ENCODE assay signal across 16 cellular contexts in genomic region chr10:12191715-12192114, GRCh38. TPM values are rescaled to one million over a fixed set of nuclear protein-coding genes. Genes with fewer than 3 reads are reported as not detected.
DNase-seq lines count a peak whose midpoint lies in the region; ATAC-seq, FAIRE-seq and TF ChIP-seq lines count a peak whose summit lies in the region.
"Had no signal": no experiment of that assay in that cellular context is flagged by ENCODE, and none has a peak within 500 bp of the region (broad histone marks: within the 10 kb centered on the region; RNA-seq: fewer than 3 reads in every experiment).

No MANE protein-coding gene starts in this region.

- no peaks in the 10 kb centered on the region for H3K9me3 Mint-ChIP-seq in activated naive CD8-positive, alpha-beta T cell treated with anti-CD3 and anti-CD28 coated beads, Interleukin-2, amount 10 ng/mL, durations not matched to agents 7 days and 5 days
- no peaks in the 10 kb centered on the region for H3K9me3 Mint-ChIP-seq in mesothelial cell of epicardium
- H3K9me3 Mint-ChIP-seq: T-cell had no signal

- no TSS peak for BruUV-seq in HepG2 (replicated peaks; lab: Mats Ljungman, UMichigan)

- peaks cover 35% of the 10 kb centered on the region for H3K4me1 Mint-ChIP-seq in activated naive CD8-positive, alpha-beta T cell treated with anti-CD3 and anti-CD28 coated beads, Interleukin-2, amount 10 ng/mL, durations not matched to agents 7 days and 5 days
- peaks cover 18% of the 10 kb centered on the region for H3K4me1 Mint-ChIP-seq in mesothelial cell of epicardium

- peak; percentile 32 for DNase-seq in AG10803 (ENCODE audit: low read depth)
- no peak for DNase-seq in GM12891 (ENCODE audit: insufficient read length, low spot score)
- DNase-seq in activated naive CD8-positive, alpha-beta T cell treated with anti-CD3 and anti-CD28 coated beads, Interleukin-2, amount 10 ng/mL, durations not matched to agents 7 days and 5 days = no peak
- DNase-seq in HepG2 (ENCODE audit: low spot score) = peak; percentile 31
- DNase-seq in RKO (ENCODE audit: low spot score) = no peak
- DNase-seq in WERI-Rb-1 = no peak
- DNase-seq in mesothelial cell of epicardium (ENCODE audit: low spot score in 2 of 2, unreplicated experiment in 2 of 2) = no peak
- DNase-seq: activated CD4-positive, alpha-beta T cell treated with anti-CD3 and anti-CD28 coated beads, Interleukin-2, amount 50 U/mL, for 48 hours; anterior cingulate cortex; effector memory CD4-positive, alpha-beta T cell; GDM1; NCI-H1048; NCI-H446 treated with DMSO at 0.1 percent for 48 hours; sigmoid colon; T-cell had no signal

- TF ChIP-seq EP300 in HepG2 (IDR thresholded peaks at IDR 0.05; ENCODE audit: low read depth in 2 of 2, low read length in 2 of 2) (no peak), HepG2 (CRISPR knock-in tag; IDR thresholded peaks at IDR 0.05; ENCODE audit: borderline replicate concordance) (no peak)

- H3K9ac ChIP-seq in HepG2 (ENCODE audit: insufficient read depth, low read depth, low read length) = no peak overlapping the region

- intact Hi-C loops in HepG2 (cut with micrococcal nuclease; ENCODE audit: unreplicated experiment) = no loop called here

- no peak overlapping the region for H3K4me3 Mint-ChIP-seq in activated naive CD8-positive, alpha-beta T cell treated with anti-CD3 and anti-CD28 coated beads, Interleukin-2, amount 10 ng/mL, durations not matched to agents 7 days and 5 days
- H3K4me3 Mint-ChIP-seq in mesothelial cell of epicardium = no peak overlapping the region
- H3K4me3 Mint-ChIP-seq: T-cell had no signal

- no peak for ATAC-seq in activated naive CD8-positive, alpha-beta T cell treated with anti-CD3 and anti-CD28 coated beads, Interleukin-2, amount 10 ng/mL, durations not matched to agents 7 days and 5 days (ENCODE audit: low read depth)
- ATAC-seq in HepG2 = 0 out of 3 replicates have a peak, but pooled peaks have one; percentile 5
- ATAC-seq: Panc1, T-cell had no signal

- H3K27me3 Mint-ChIP-seq in activated naive CD8-positive, alpha-beta T cell treated with anti-CD3 and anti-CD28 coated beads, Interleukin-2, amount 10 ng/mL, durations not matched to agents 7 days and 5 days = no peaks in the 10 kb centered on the region
- no peaks in the 10 kb centered on the region for H3K27me3 Mint-ChIP-seq in mesothelial cell of epicardium (ENCODE audit: low read depth)
- H3K27me3 Mint-ChIP-seq: T-cell had no signal

- peaks cover 16% of the 10 kb centered on the region for H3K36me3 Mint-ChIP-seq in activated naive CD8-positive, alpha-beta T cell treated with anti-CD3 and anti-CD28 coated beads, Interleukin-2, amount 10 ng/mL, durations not matched to agents 7 days and 5 days
- H3K36me3 Mint-ChIP-seq in mesothelial cell of epicardium = peaks cover 10% of the 10 kb centered on the region

- TF ChIP-seq POLR2A in GM12891 (IDR thresholded peaks at IDR 0.05; ENCODE audit: low read depth, low read length) = no peak
- TF ChIP-seq POLR2A in HepG2 (IDR thresholded peaks at IDR 0.05; ENCODE audit: insufficient read depth in 1 of 2, low read depth in 2 of 2, low read length in 2 of 2) = no peak

- TF ChIP-seq RAD21 in HepG2 (CRISPR knock-in tag; IDR thresholded peaks at IDR 0.05) = no peak

- in situ Hi-C loops in HepG2 (cut with HindIII; ENCODE audit: extremely low pct_ligation_motif_present, low pct_unique_long_range_greater_than_20kb) = no loop called here

- H3K4me3 ChIP-seq in AG10803 (ENCODE audit: low read length) (no peak overlapping the region), HepG2 (replicated peaks in 1 of 3; ENCODE audit: insufficient read depth in 1 of 3, low read depth in 2 of 3, low read length in 3 of 3) (no peak overlapping the region), WERI-Rb-1 (ENCODE audit: low read depth, low read length) (no peak overlapping the region)
- H3K4me3 ChIP-seq: sigmoid colon had no signal

- peaks cover 0 to 4% of the 10 kb centered on the region in 2 experiments; a peak in 1 of 5 replicates for H3K36me3 ChIP-seq in HepG2 (replicated peaks in 1 of 2; ENCODE audit: control insufficient read depth in 1 of 2, insufficient read depth in 2 of 2, low read length in 2 of 2)
- no peaks in the 10 kb centered on the region for H3K36me3 ChIP-seq in WERI-Rb-1

- peak overlapping the region; percentile 60 for H3K4me2 ChIP-seq in HepG2 (ENCODE audit: low read depth, low read length)

- no peak overlapping the region for H2AFZ ChIP-seq in HepG2 (ENCODE audit: low read length)

- POLR2A ChIA-PET in activated naive CD8-positive, alpha-beta T cell treated with anti-CD3 and anti-CD28 coated beads, Interleukin-2, amount 10 ng/mL, durations not matched to agents 7 days and 5 days (lab: Charles Lee) = no interaction called here
- POLR2A ChIA-PET in HepG2 (lab: Yijun Ruan, JAX) = no interaction called here

- H3K27me3 ChIP-seq in HepG2 (ENCODE audit: control insufficient read depth in 1 of 2, insufficient read depth in 2 of 2, low read length in 2 of 2) = no peaks in the 10 kb centered on the region; a peak in 1 of 5 replicates
- H3K27me3 ChIP-seq in WERI-Rb-1 (ENCODE audit: insufficient read depth, low read depth, severe bottlenecking) = no peaks in the 10 kb centered on the region
- H3K27me3 ChIP-seq: sigmoid colon had no signal

- no peak for FAIRE-seq in GM12891 (lab: Jason Lieb, UNC)
- FAIRE-seq in HepG2 (lab: Jason Lieb, UNC) = peak; percentile 23

- H3K27ac Mint-ChIP-seq in activated naive CD8-positive, alpha-beta T cell treated with anti-CD3 and anti-CD28 coated beads, Interleukin-2, amount 10 ng/mL, durations not matched to agents 7 days and 5 days = peak overlapping the region; percentile 13
- H3K27ac Mint-ChIP-seq in mesothelial cell of epicardium = no peak overlapping the region

- peaks cover 44% of the 10 kb centered on the region for H3K4me1 ChIP-seq in HepG2 (ENCODE audit: insufficient read depth, low read length)

- TF ChIP-seq CTCF in AG10803 (conservative IDR thresholded peaks at IDR 0.05; ENCODE audit: low read length) (no peak), HepG2 (CRISPR knock-in tag; IDR thresholded peaks at IDR 0.05) (no peak), WERI-Rb-1 (IDR thresholded peaks at IDR 0.05; ENCODE audit: low read depth, low read length) (no peak), mesothelial cell of epicardium (IDR thresholded peaks at IDR 0.05; ENCODE audit: unreplicated experiment) (no peak)

- H3K79me2 ChIP-seq in HepG2 (ENCODE audit: insufficient read depth, low read length) = peaks cover 62% of the 10 kb centered on the region

- CTCF ChIA-PET in HepG2 (lab: Yijun Ruan, JAX; ENCODE audit: low intra/inter-chr PET ratio, low total read pairs) = interaction anchor here (0.5 kb wide), 1 partner anchor 23 kb away, joined by 3 read pairs; no protein-coding TSS in a partner anchor

- 4% methylated on average over 3 of the region's 3 CpGs for WGBS in HepG2 (ENCODE audit: low lambda C conversion rate)

- H4K20me1 ChIP-seq in HepG2 (ENCODE audit: insufficient read depth, low read length) = no peaks in the 10 kb centered on the region

- H3K27ac ChIP-seq in HepG2 (ENCODE audit: extremely low read length, insufficient read depth, low read length) (peak overlapping the region; percentile 31), WERI-Rb-1 (no peak overlapping the region)
- H3K27ac ChIP-seq: sigmoid colon had no signal

- no peaks in the 10 kb centered on the region for H3K9me3 ChIP-seq in HepG2 (ENCODE audit: low read length)
- H3K9me3 ChIP-seq in WERI-Rb-1 (ENCODE audit: severe bottlenecking) = no peaks in the 10 kb centered on the region
- H3K9me3 ChIP-seq: sigmoid colon had no signal

RNA-seq across cellular contexts. Expression of gene NUDT5, which starts 4.0 kb away (rescaled TPM):
- 113 TPM for polyA plus RNA-seq in GM12891 (2012; ENCODE audit: low read depth, missing spikeins)
- total RNA-seq in activated naive CD8-positive, alpha-beta T cell treated with anti-CD3 and anti-CD28 coated beads, Interleukin-2, amount 10 ng/mL, durations not matched to agents 7 days and 5 days = 10 to 100 TPM; 71.4 to 74.8 TPM
- 134 and 179 TPM in 2 replicates for total RNA-seq in HepG2 (2016; rRNA removed; fragmentation: Illumina TruSeq; extraction: Trizol)
- total RNA-seq in HepG2 (2016; cell fraction: cytosol; rRNA removed; fragmentation: Illumina TruSeq; extraction: Trizol; ENCODE audit: low read depth) = 34.5 and 35.9 TPM in 2 replicates
- 133 and 191 TPM in 2 replicates for total RNA-seq in HepG2 (2016; cell fraction: insoluble cytoplasmic fraction; rRNA removed; fragmentation: Illumina TruSeq; extraction: Trizol)
- 49.9 and 52.8 TPM in 2 replicates for total RNA-seq in HepG2 (2016; cell fraction: membrane; rRNA removed; fragmentation: Illumina TruSeq; extraction: Trizol)
- 52.7 and 53.0 TPM in 2 replicates for total RNA-seq in HepG2 (2016; cell fraction: nucleus; rRNA removed; fragmentation: Illumina TruSeq; extraction: Trizol)
- 57.3 and 79.6 TPM in 2 replicates for polyA plus RNA-seq in HepG2 (2011; rRNA removed)
- polyA plus RNA-seq in HepG2 (2011; cell fraction: cytosol; rRNA removed) = 58.1 and 63.2 TPM in 2 replicates
- 25.6 and 26.7 TPM in 2 replicates for polyA plus RNA-seq in HepG2 (2011; cell fraction: nucleus; rRNA removed)
- polyA plus RNA-seq in HepG2 (2012) = 60.3 and 67.3 TPM in 2 replicates
- 44.5 and 46.9 TPM in 2 replicates for polyA plus RNA-seq in HepG2 (2016; cell fraction: cytosol; fragmentation: Illumina TruSeq; extraction: Trizol; ENCODE audit: low read depth)
- 208 and 231 TPM in 2 replicates for polyA plus RNA-seq in HepG2 (2016; cell fraction: insoluble cytoplasmic fraction; fragmentation: Illumina TruSeq; extraction: Trizol; ENCODE audit: low read depth)
- 41.0 and 45.0 TPM in 2 replicates for polyA plus RNA-seq in HepG2 (2016; cell fraction: membrane; fragmentation: Illumina TruSeq; extraction: Trizol; ENCODE audit: low read depth)
- polyA plus RNA-seq in HepG2 (2016; cell fraction: nucleus; fragmentation: Illumina TruSeq; extraction: Trizol; ENCODE audit: insufficient read depth, low read depth) = 70.5 and 93.1 TPM in 2 replicates
- 23.1 and 74.3 TPM in 2 replicates for polyA minus RNA-seq in HepG2 (2011; rRNA and poly(A)+ RNA removed; ENCODE audit: low replicate concordance)
- 18.8 and 23.8 TPM in 2 replicates for polyA minus RNA-seq in HepG2 (2011; cell fraction: cytosol; rRNA and poly(A)+ RNA removed)
- polyA minus RNA-seq in HepG2 (2011; cell fraction: nucleus; rRNA and poly(A)+ RNA removed) = 40.0 and 45.8 TPM in 2 replicates
- 51.0 to 58.6 TPM (median 54.1 TPM) in 3 replicates for total RNA-seq in mesothelial cell of epicardium

RNA-seq across cellular contexts. Expression of gene CDC123, which starts 4.3 kb away (rescaled TPM):
- polyA plus RNA-seq in GM12891 (2012; ENCODE audit: low read depth, missing spikeins) = 105 TPM
- 10 to 100 TPM; 56.7 to 69.2 TPM for total RNA-seq in activated naive CD8-positive, alpha-beta T cell treated with anti-CD3 and anti-CD28 coated beads, Interleukin-2, amount 10 ng/mL, durations not matched to agents 7 days and 5 days
- total RNA-seq in HepG2 (2016; rRNA removed; fragmentation: Illumina TruSeq; extraction: Trizol) (153 and 217 TPM in 2 replicates), mesothelial cell of epicardium (60.2 to 65.7 TPM (median 60.8 TPM) in 3 replicates)
- total RNA-seq in HepG2 (2016; cell fraction: cytosol; rRNA removed; fragmentation: Illumina TruSeq; extraction: Trizol; ENCODE audit: low read depth) = 38.0 and 41.2 TPM in 2 replicates
- 146 and 228 TPM in 2 replicates for total RNA-seq in HepG2 (2016; cell fraction: insoluble cytoplasmic fraction; rRNA removed; fragmentation: Illumina TruSeq; extraction: Trizol)
- 44.1 and 50.3 TPM in 2 replicates for total RNA-seq in HepG2 (2016; cell fraction: membrane; rRNA removed; fragmentation: Illumina TruSeq; extraction: Trizol)
- 58.1 and 62.8 TPM in 2 replicates for total RNA-seq in HepG2 (2016; cell fraction: nucleus; rRNA removed; fragmentation: Illumina TruSeq; extraction: Trizol)
- 56.8 and 63.3 TPM in 2 replicates for polyA plus RNA-seq in HepG2 (2011; rRNA removed)
- polyA plus RNA-seq in HepG2 (2011; cell fraction: cytosol; rRNA removed) = 59.6 and 59.8 TPM in 2 replicates
- 27.3 and 29.0 TPM in 2 replicates for polyA plus RNA-seq in HepG2 (2011; cell fraction: nucleus; rRNA removed)
- polyA plus RNA-seq in HepG2 (2012) = 65.3 and 99.2 TPM in 2 replicates
- 25.0 and 26.0 TPM in 2 replicates for polyA plus RNA-seq in HepG2 (2016; cell fraction: cytosol; fragmentation: Illumina TruSeq; extraction: Trizol; ENCODE audit: low read depth)
- polyA plus RNA-seq in HepG2 (2016; cell fraction: insoluble cytoplasmic fraction; fragmentation: Illumina TruSeq; extraction: Trizol; ENCODE audit: low read depth) = 203 and 221 TPM in 2 replicates
- polyA plus RNA-seq in HepG2 (2016; cell fraction: membrane; fragmentation: Illumina TruSeq; extraction: Trizol; ENCODE audit: low read depth) = 31.6 and 33.3 TPM in 2 replicates
- 73.7 and 75.1 TPM in 2 replicates for polyA plus RNA-seq in HepG2 (2016; cell fraction: nucleus; fragmentation: Illumina TruSeq; extraction: Trizol; ENCODE audit: insufficient read depth, low read depth)
- 194 and 353 TPM in 2 replicates for polyA minus RNA-seq in HepG2 (2011; rRNA and poly(A)+ RNA removed; ENCODE audit: low replicate concordance)
- 73.6 and 86.4 TPM in 2 replicates for polyA minus RNA-seq in HepG2 (2011; cell fraction: cytosol; rRNA and poly(A)+ RNA removed)
- 55.2 and 63.2 TPM in 2 replicates for polyA minus RNA-seq in HepG2 (2011; cell fraction: nucleus; rRNA and poly(A)+ RNA removed)

Comparison
In these comparisons a context has a peak if more than half of its experiments do, and no peak if none do; other contexts are left out.
1. DNase-seq: peak in AG10803 (single experiment) and HepG2 (single experiment); none in GM12891 (single experiment), activated naive CD8-positive, alpha-beta T cell treated with anti-CD3 and anti-CD28 coated beads, Interleukin-2, amount 10 ng/mL, durations not matched to agents 7 days and 5 days (single experiment), RKO (single experiment), WERI-Rb-1 (single experiment) and mesothelial cell of epicardium (0 of 2).